8 cellular contexts compared by ENCODE assay signal in genomic region chr14:45085004-45085403, GRCh38. TPM values are rescaled to one million over a fixed set of nuclear protein-coding genes. Genes with fewer than 3 reads are reported as not detected.
DNase-seq lines count a peak whose midpoint lies in the region; FAIRE-seq and TF ChIP-seq lines count a peak whose summit lies in the region.

No MANE protein-coding gene starts in this region.

- H3K27ac Mint-ChIP-seq in astrocyte (ENCODE audit: unreplicated experiment), result peak overlapping the region; percentile 91

- H3K36me3 ChIP-seq in BE2C, result no peaks in the 10 kb centered on the region
- H3K36me3 ChIP-seq in HUES64 (ENCODE audit: insufficient read depth, low read length), result no peaks in the 10 kb centered on the region
- no peaks in the 10 kb centered on the region for H3K36me3 ChIP-seq in astrocyte (ENCODE audit: insufficient read depth, low read length)
- H3K36me3 ChIP-seq in thymus (ENCODE audit: control insufficient read depth, insufficient read depth), result no peaks in the 10 kb centered on the region

- H3K9me3 ChIP-seq in BE2C, result no peaks in the 10 kb centered on the region
- H3K9me3 ChIP-seq in HUES64 (ENCODE audit: insufficient read depth, low read depth, low read length), result no peaks in the 10 kb centered on the region
- H3K9me3 ChIP-seq in astrocyte (ENCODE audit: insufficient read depth, low read depth, low read length), result no peaks in the 10 kb centered on the region
- no peaks in the 10 kb centered on the region for H3K9me3 ChIP-seq in thymus (ENCODE audit: control insufficient read depth)

- H3K27me3 Mint-ChIP-seq in astrocyte (ENCODE audit: low read depth, unreplicated experiment), result no peaks in the 10 kb centered on the region

- H2AFZ ChIP-seq in astrocyte (ENCODE audit: low read depth, low read length), result no peak overlapping the region

- H3K79me2 ChIP-seq in astrocyte (ENCODE audit: insufficient read depth, low read length), result peaks cover 61% of the 10 kb centered on the region

- H3K4me3 Mint-ChIP-seq in astrocyte (ENCODE audit: unreplicated experiment), result peak overlapping the region; percentile 99

- no peak for TF ChIP-seq CTCF in BE2C (IDR thresholded peaks at IDR 0.05; ENCODE audit: low read depth, low read length)
- TF ChIP-seq CTCF in astrocyte (IDR thresholded peaks at IDR 0.05; ENCODE audit: insufficient read depth, low read depth, low read length), result no peak

- no peaks in the 10 kb centered on the region for H3K36me3 Mint-ChIP-seq in astrocyte (ENCODE audit: low read depth, unreplicated experiment)

- H3K4me3 ChIP-seq in BE2C (ENCODE audit: low read depth, low read length) (peak overlapping the region; percentile 82), HUES64 (ENCODE audit: low read length) (peak overlapping the region; percentile 98), astrocyte (ENCODE audit: insufficient read depth, low read depth, low read length) (peak overlapping the region; percentile 93), thymus (ENCODE audit: low read length) (peak overlapping the region; percentile 92)

- peak overlapping the region; percentile 92 for H3K9ac ChIP-seq in HUES64 (ENCODE audit: low read depth, low read length)
- H3K9ac ChIP-seq in astrocyte (ENCODE audit: low read length), result peak overlapping the region; percentile 94

- 7% methylated on average over 2 of the region's 3 CpGs for WGBS in HUES64
- 8% methylated on average over 3 of the region's 3 CpGs for WGBS in thymus

- H3K4me1 ChIP-seq in BE2C, result 0 out of 2 replicates have a peak, but pooled peaks cover 4% of the 10 kb centered on the region
- peaks cover 18% of the 10 kb centered on the region; the same call in 1 of the 2 replicates for H3K4me1 ChIP-seq in HUES64 (ENCODE audit: insufficient read depth, low read length)
- H3K4me1 ChIP-seq in astrocyte (ENCODE audit: insufficient read depth, low read length), result peaks cover 17% of the 10 kb centered on the region
- peaks cover 9% of the 10 kb centered on the region for H3K4me1 ChIP-seq in thymus (ENCODE audit: control insufficient read depth, insufficient read depth, low read length)

- peak overlapping the region; percentile 99 for H3K4me2 ChIP-seq in astrocyte (ENCODE audit: low read length)

- no peak for DNase-seq in BE2C
- peak; percentile 12 for DNase-seq in astrocyte (ENCODE audit: low read depth)
- peak; percentile 59 for DNase-seq in left kidney (ENCODE audit: low read depth, low spot score)
- DNase-seq in HPDE6-E6E7 (ENCODE audit: extremely low spot score), result no peak
- no peak for DNase-seq in midbrain (lab: John Stamatoyannopoulos, UW)
- DNase-seq in frontal cortex (ENCODE audit: low spot score in 2 of 2), result no peak

- H3K27me3 ChIP-seq in BE2C, result no peaks in the 10 kb centered on the region
- H3K27me3 ChIP-seq in HUES64 (ENCODE audit: insufficient read depth, low read length), result no peaks in the 10 kb centered on the region
- H3K27me3 ChIP-seq in astrocyte (ENCODE audit: insufficient read depth, low read length), result no peaks in the 10 kb centered on the region
- no peaks in the 10 kb centered on the region for H3K27me3 ChIP-seq in thymus (ENCODE audit: control insufficient read depth, insufficient read depth)

- peaks cover 31% of the 10 kb centered on the region for H3K4me1 Mint-ChIP-seq in astrocyte (ENCODE audit: low read depth, unreplicated experiment)

- H3K27ac ChIP-seq in HUES64 (ENCODE audit: low read depth, low read length) (no peak overlapping the region), astrocyte (ENCODE audit: low read depth, low read length) (peak overlapping the region; percentile 88), thymus (ENCODE audit: low read depth) (no peak overlapping the region)

- FAIRE-seq in astrocyte (lab: Jason Lieb, UNC) (no peak), frontal cortex (lab: Jason Lieb, UNC) (no peak)

- H3K9me3 Mint-ChIP-seq in astrocyte (ENCODE audit: unreplicated experiment), result no peaks in the 10 kb centered on the region

- peaks cover 54% of the 10 kb centered on the region for H4K20me1 ChIP-seq in astrocyte (ENCODE audit: insufficient read depth, low read length)

RNA-seq across cellular contexts. Expression of gene PRPF39, which starts 1.1 kb away (rescaled TPM):
- 42.9 TPM for polyA plus RNA-seq in BE2C (2012; ENCODE audit: insufficient read depth, insufficient read length, low read depth)
- polyA plus RNA-seq in HUES64 (2013, experiment 1 of 2), result 19.6 TPM
- polyA plus RNA-seq in HUES64 (2013, experiment 2 of 2), result 26.4 TPM
- total RNA-seq in astrocyte (42.6 and 43.3 TPM in 2 replicates), frontal cortex (47.7 TPM)
- 60.3 TPM for polyA plus RNA-seq in thymus

RNA-seq across cellular contexts. Expression of gene FKBP3, which starts 49.3 kb away (rescaled TPM):
- polyA plus RNA-seq in BE2C (2012; ENCODE audit: insufficient read depth, insufficient read length, low read depth), result 76.6 TPM
- polyA plus RNA-seq in HUES64 (2013, experiment 1 of 2), result 168 TPM
- polyA plus RNA-seq in HUES64 (2013, experiment 2 of 2), result 183 TPM
- total RNA-seq in astrocyte, result 66.1 and 77.0 TPM in 2 replicates
- 198 TPM for polyA plus RNA-seq in thymus
- 122 TPM for total RNA-seq in frontal cortex

RNA-seq across cellular contexts. Expression of gene FANCM, which starts 50.7 kb away (rescaled TPM):
- 3.7 TPM for polyA plus RNA-seq in BE2C (2012; ENCODE audit: insufficient read depth, insufficient read length, low read depth)
- 5.6 TPM for polyA plus RNA-seq in HUES64 (2013, experiment 1 of 2)
- polyA plus RNA-seq in HUES64 (2013, experiment 2 of 2), result 5.8 TPM
- 4.2 and 5.4 TPM in 2 replicates for total RNA-seq in astrocyte
- polyA plus RNA-seq in thymus, result 7.1 TPM
- total RNA-seq in frontal cortex, result 10.6 TPM

Comparison
In these comparisons a context has a peak if more than half of its experiments do, and no peak if none do; other contexts are left out.
1. DNase-seq: peak in astrocyte (single experiment) and left kidney (single experiment); none in BE2C (single experiment), HPDE6-E6E7 (single experiment), midbrain (single experiment) and frontal cortex (0 of 2).
2. Peak in every context shown above with its lines, with median percentiles within 50 percentile points of each other: H3K4me3 ChIP-seq.